1 cellular context compared by ENCODE assay signal in the genomic region with DNA sequence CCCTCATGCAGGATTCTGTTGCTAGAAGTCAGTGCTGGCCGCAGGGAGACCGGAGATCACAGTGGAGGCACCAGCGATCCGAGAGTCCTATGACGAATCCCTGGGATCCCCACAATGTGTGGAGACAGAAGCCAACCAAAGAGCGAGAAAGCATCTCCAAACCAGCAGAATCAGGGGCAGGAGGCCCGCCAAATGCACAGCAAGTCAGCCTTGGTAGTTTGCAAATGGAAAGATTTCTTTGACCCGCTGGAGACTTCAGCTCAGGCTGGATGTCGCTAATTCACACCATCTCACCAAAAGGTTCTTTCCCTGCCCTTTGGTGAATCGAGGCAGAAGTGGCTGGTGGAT.
TF ChIP-seq lines count a peak whose summit lies in the region.

No MANE protein-coding gene starts in this region.

TF ChIP-seq in SK-N-SH, 30 proteins besides CTCF, POLR2A, EP300 and RAD21 (continued from another document):
- TF ChIP-seq, protein P1, sequence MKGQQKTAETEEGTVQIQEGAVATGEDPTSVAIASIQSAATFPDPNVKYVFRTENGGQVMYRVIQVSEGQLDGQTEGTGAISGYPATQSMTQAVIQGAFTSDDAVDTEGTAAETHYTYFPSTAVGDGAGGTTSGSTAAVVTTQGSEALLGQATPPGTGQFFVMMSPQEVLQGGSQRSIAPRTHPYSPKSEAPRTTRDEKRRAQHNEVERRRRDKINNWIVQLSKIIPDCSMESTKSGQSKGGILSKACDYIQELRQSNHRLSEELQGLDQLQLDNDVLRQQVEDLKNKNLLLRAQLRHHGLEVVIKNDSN (IDR thresholded peaks at IDR 0.05; ENCODE audit: borderline replicate concordance, low read depth), result no peak
- no peak for TF ChIP-seq TCF12 (IDR thresholded peaks at IDR 0.05)
- TF ChIP-seq, protein P2, sequence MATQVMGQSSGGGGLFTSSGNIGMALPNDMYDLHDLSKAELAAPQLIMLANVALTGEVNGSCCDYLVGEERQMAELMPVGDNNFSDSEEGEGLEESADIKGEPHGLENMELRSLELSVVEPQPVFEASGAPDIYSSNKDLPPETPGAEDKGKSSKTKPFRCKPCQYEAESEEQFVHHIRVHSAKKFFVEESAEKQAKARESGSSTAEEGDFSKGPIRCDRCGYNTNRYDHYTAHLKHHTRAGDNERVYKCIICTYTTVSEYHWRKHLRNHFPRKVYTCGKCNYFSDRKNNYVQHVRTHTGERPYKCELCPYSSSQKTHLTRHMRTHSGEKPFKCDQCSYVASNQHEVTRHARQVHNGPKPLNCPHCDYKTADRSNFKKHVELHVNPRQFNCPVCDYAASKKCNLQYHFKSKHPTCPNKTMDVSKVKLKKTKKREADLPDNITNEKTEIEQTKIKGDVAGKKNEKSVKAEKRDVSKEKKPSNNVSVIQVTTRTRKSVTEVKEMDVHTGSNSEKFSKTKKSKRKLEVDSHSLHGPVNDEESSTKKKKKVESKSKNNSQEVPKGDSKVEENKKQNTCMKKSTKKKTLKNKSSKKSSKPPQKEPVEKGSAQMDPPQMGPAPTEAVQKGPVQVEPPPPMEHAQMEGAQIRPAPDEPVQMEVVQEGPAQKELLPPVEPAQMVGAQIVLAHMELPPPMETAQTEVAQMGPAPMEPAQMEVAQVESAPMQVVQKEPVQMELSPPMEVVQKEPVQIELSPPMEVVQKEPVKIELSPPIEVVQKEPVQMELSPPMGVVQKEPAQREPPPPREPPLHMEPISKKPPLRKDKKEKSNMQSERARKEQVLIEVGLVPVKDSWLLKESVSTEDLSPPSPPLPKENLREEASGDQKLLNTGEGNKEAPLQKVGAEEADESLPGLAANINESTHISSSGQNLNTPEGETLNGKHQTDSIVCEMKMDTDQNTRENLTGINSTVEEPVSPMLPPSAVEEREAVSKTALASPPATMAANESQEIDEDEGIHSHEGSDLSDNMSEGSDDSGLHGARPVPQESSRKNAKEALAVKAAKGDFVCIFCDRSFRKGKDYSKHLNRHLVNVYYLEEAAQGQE (IDR thresholded peaks at IDR 0.05; ENCODE audit: low read depth, low read length), result no peak
- no peak for TF ChIP-seq TEAD4 (IDR thresholded peaks at IDR 0.05; ENCODE audit: borderline replicate concordance, insufficient read depth)
- no peak for TF ChIP-seq JUND (IDR thresholded peaks at IDR 0.05)
